21 cellular contexts compared by ENCODE assay signal in the genomic region with DNA sequence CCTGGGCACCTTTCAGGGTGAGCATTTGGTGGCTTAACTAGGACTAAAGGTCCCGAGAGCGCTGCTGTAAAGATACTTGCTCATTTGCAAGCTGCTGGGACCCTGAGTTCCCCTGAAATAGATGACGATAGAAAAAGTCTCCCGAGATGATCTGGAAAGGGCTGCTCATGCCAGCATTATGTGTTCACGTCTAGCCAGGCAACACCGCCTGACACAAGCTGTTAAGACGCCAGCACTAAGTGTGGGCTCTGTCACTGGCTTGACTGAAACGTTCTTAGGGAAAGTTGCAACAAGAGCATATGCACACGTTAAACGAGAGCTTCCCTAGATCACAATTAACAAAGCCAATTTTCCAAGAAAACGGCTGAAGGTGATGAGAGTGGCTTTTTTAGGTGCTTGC.
"Had no signal": no experiment of that assay in that cellular context is flagged by ENCODE, and none has a peak within 500 bp of the region (broad histone marks: within the 10 kb centered on the region; RNA-seq: fewer than 3 reads in every experiment).

No MANE protein-coding gene starts in this region.

- H3K27ac ChIP-seq: hepatocyte, pancreas, prostate gland, right lobe of liver, skin epidermis, stomach, upper lobe of left lung, uterus had no signal

- ATAC-seq: left ventricle myocardium superior had no signal

- H3K4me3 Mint-ChIP-seq: naive B cell, nephron had no signal

- H3K27ac Mint-ChIP-seq: nephron had no signal

- H3K4me1 ChIP-seq: pancreas, prostate gland, right lobe of liver, stomach, upper lobe of left lung, uterus had no signal

- H3K36me3 ChIP-seq: pancreas, uterus had no signal

- DNase-seq: dermis blood vessel endothelial cell; foreskin melanocyte; kidney; left cardiac atrium; left ventricle myocardium superior; mesendoderm; naive B cell; occipital lobe; pancreas; stimulated activated CD4-positive, alpha-beta T cell treated with anti-CD3 and anti-CD28 coated beads, Interleukin-2, amount 100 ng/mL, for 24 hours; stimulated activated CD4-positive, alpha-beta T cell treated with anti-CD3 and anti-CD28 coated beads, Interleukin-4, amount 100 ng/mL, for 4 hours; stimulated activated naive CD4-positive, alpha-beta T cell; stomach; upper lobe of left lung; uterus had no signal

- H3K27me3 Mint-ChIP-seq: naive B cell had no signal

- H3K4me3 ChIP-seq: hepatocyte, lung, pancreas, prostate gland, right lobe of liver, skin epidermis, stomach, upper lobe of left lung, uterus had no signal

- H3K4me1 Mint-ChIP-seq: nephron had no signal

- H3K9me3 ChIP-seq: pancreas, prostate gland, right lobe of liver, stomach, upper lobe of left lung, uterus had no signal

- H3K27me3 ChIP-seq: hepatocyte, pancreas, right lobe of liver, stomach, upper lobe of left lung, uterus had no signal

- H3K9me3 Mint-ChIP-seq: naive B cell, nephron had no signal
